Comparison of ENCODE assay signal across 1 cellular context in genomic region chr2:96762529-96763253, GRCh38.
TF ChIP-seq lines count a peak whose summit lies in the region.

No MANE protein-coding gene starts in this region.

TF ChIP-seq in K562, 482 proteins besides CTCF, POLR2A, EP300 and RAD21:
- TF ChIP-seq NCOA2 (IDR thresholded peaks at IDR 0.05; ENCODE audit: partially characterized antibody in 2 of 2) (no peak), ZBTB40 (IDR thresholded peaks at IDR 0.05) (peak; percentile 13; the same call in 1 of the 2 replicates), ZBTB40 (CRISPR knock-in tag; IDR thresholded peaks at IDR 0.05) (no peak), ZNF143 (CRISPR knock-in tag; IDR thresholded peaks at IDR 0.05) (0 out of 2 replicates have a peak, but pooled peaks have one; percentile 7), ARNT (IDR thresholded peaks at IDR 0.05) (no peak), ZBTB33 (CRISPR knock-in tag; IDR thresholded peaks at IDR 0.05) (peak; percentile 39; the same call in 1 of the 2 replicates)
TF ChIP-seq in K562: peak in this region for 3.
